Comparison of ENCODE assay signal across 9 cellular contexts in genomic region chr6:87756858-87757257, GRCh38. TPM values are rescaled to one million over a fixed set of nuclear protein-coding genes. Genes with fewer than 3 reads are reported as not detected.
DNase-seq lines count a peak whose midpoint lies in the region; ATAC-seq and TF ChIP-seq lines count a peak whose summit lies in the region.
"Had no signal": no experiment of that assay in that cellular context is flagged by ENCODE, and none has a peak within 500 bp of the region (broad histone marks: within the 10 kb centered on the region; RNA-seq: fewer than 3 reads in every experiment).

No MANE protein-coding gene starts in this region.

- H3K36me3 ChIP-seq in GM23248 (ENCODE audit: low read depth) (no peaks in the 10 kb centered on the region), KMS-11 (ENCODE audit: insufficient read depth) (no peaks in the 10 kb centered on the region), thyroid gland (no peaks in the 10 kb centered on the region)
- H3K36me3 ChIP-seq: BLaER1 had no signal

- H4K20me1 ChIP-seq in GM23248 (ENCODE audit: insufficient read depth) (no peaks in the 10 kb centered on the region), KMS-11 (ENCODE audit: insufficient read depth) (no peaks in the 10 kb centered on the region)
- H4K20me1 ChIP-seq: BLaER1 had no signal

- TF ChIP-seq POLR2A in thyroid gland (IDR thresholded peaks at IDR 0.05) = no peak

- no peaks in the 10 kb centered on the region for H3K9me2 ChIP-seq in GM23248 (ENCODE audit: insufficient read depth)

- 0% methylated on average over 2 of the region's 2 CpGs for WGBS in GM23248 (ENCODE audit: low coverage in 1 of 2, low lambda C conversion rate in 2 of 2, missing lambda C conversion rate in 2 of 2), 2 experiments
- WGBS in thyroid gland, 2 donors = 55 to 61% methylated on average over 2 of the region's 2 CpGs

- no peaks in the 10 kb centered on the region for H3K79me2 ChIP-seq in GM23248 (ENCODE audit: insufficient read depth)
- H3K79me2 ChIP-seq in KMS-11 (ENCODE audit: insufficient read depth, low read depth) = no peaks in the 10 kb centered on the region

- peak; percentile 80 to 86 for ATAC-seq in activated CD4-positive, CD25-positive, alpha-beta regulatory T cell treated with anti-CD3 and anti-CD28 coated beads, Interleukin-2, amount 50 U/mL, for 24 hours

- H2AFZ ChIP-seq in GM23248 = peak overlapping the region; percentile 68; the same call in 1 of the 2 replicates
- H2AFZ ChIP-seq in KMS-11 (ENCODE audit: low read depth) = peak overlapping the region; percentile 42; the same call in 1 of the 2 replicates

- H3K4me2 ChIP-seq in GM23248 (ENCODE audit: unreplicated experiment) (peak overlapping the region; percentile 79), KMS-11 (peak overlapping the region; percentile 47)
- H3K4me2 ChIP-seq: BLaER1 had no signal

- TF ChIP-seq CTCF in KMS-11 (conservative IDR thresholded peaks at IDR 0.05; ENCODE audit: low read depth, low read length) (no peak), thyroid gland (IDR thresholded peaks at IDR 0.05) (no peak)

- H3K27ac ChIP-seq in GM23248 (peak overlapping the region; percentile 82), KMS-11 (peak overlapping the region; percentile 37; the same call in 1 of the 2 replicates), thyroid gland (no peak overlapping the region)
- H3K27ac ChIP-seq: BLaER1 had no signal

- H3K9me3 ChIP-seq in GM23248 (ENCODE audit: low read depth) (no peaks in the 10 kb centered on the region), thyroid gland (no peaks in the 10 kb centered on the region)
- H3K9me3 ChIP-seq: BLaER1 had no signal

- H3F3A ChIP-seq in GM23248 (ENCODE audit: insufficient read depth) = peaks cover 33% of the 10 kb centered on the region

- H3K4me3 ChIP-seq in GM23248 (peak overlapping the region; percentile 52), KMS-11 (IDR thresholded peaks at IDR 0.05; ENCODE audit: insufficient read depth, low read depth, low read length) (no peak overlapping the region), thyroid gland (replicated peaks in 1 of 3) (no peak overlapping the region)
- H3K4me3 ChIP-seq: BLaER1 had no signal

- DNase-seq in activated CD4-positive, CD25-positive, alpha-beta regulatory T cell treated with anti-CD3 and anti-CD28 coated beads, Interleukin-2, amount 50 U/mL, for 72 hours = no peak
- peak; percentile 92 for DNase-seq in GM23248
- DNase-seq in activated CD8-positive, alpha-beta memory T cell treated with anti-CD3 and anti-CD28 coated beads, Interleukin-2, amount 50 U/mL, for 48 hours = peak; percentile 63
- peak; percentile 33 to 53 for DNase-seq in lung microvascular endothelial cell (ENCODE audit: low read depth in 2 of 2)
- no peak for DNase-seq in thyroid gland
- no peak for DNase-seq in SHP77 treated with DMSO at 0.1 percent for 48 hours (lab: John Stamatoyannopoulos, UW)

- H3K9ac ChIP-seq in GM23248 (peak overlapping the region; percentile 43), KMS-11 (no peak overlapping the region)
- H3K9ac ChIP-seq: BLaER1 had no signal

- in situ Hi-C loops in GM23248 (cut with MboI) = no loop called here

- intact Hi-C loops in thyroid gland (cut with DNase I) = no loop called here

- no peaks in the 10 kb centered on the region for H3K27me3 ChIP-seq in GM23248 (replicated peaks; ENCODE audit: insufficient read depth)
- no peaks in the 10 kb centered on the region for H3K27me3 ChIP-seq in KMS-11 (ENCODE audit: insufficient read depth, low read depth)
- no peaks in the 10 kb centered on the region for H3K27me3 ChIP-seq in thyroid gland
- H3K27me3 ChIP-seq: BLaER1 had no signal

- H3K4me1 ChIP-seq in GM23248 (ENCODE audit: insufficient read depth) (peaks cover 27% of the 10 kb centered on the region), KMS-11 (ENCODE audit: low read depth, poor library complexity, severe bottlenecking) (peaks cover 36% of the 10 kb centered on the region), thyroid gland (no peaks in the 10 kb centered on the region)
- H3K4me1 ChIP-seq: BLaER1 had no signal

RNA-seq across cellular contexts. Expression of gene AKIRIN2, which starts 54.8 kb away (rescaled TPM):
- 21.4 and 24.9 TPM in 2 replicates for total RNA-seq in GM23248 (2014; rRNA removed; shearing (Covaris generic))
- polyA plus RNA-seq in GM23248 (2016; fragmentation: Nextera tagmentation; extraction: Ambion mirVana) = 60.6 and 66.2 TPM in 2 replicates
- total RNA-seq in lung microvascular endothelial cell (9.8 and 15.7 TPM in 2 replicates), thyroid gland (10 to 100 TPM; 20.1 to 24.0 (median 21.9) TPM)

Comparison
In these comparisons a context has a peak if more than half of its experiments do, and no peak if none do; other contexts are left out.
1. DNase-seq: peak in GM23248 (single experiment), activated CD8-positive, alpha-beta memory T cell treated with anti-CD3 and anti-CD28 coated beads, Interleukin-2, amount 50 U/mL, for 48 hours (single experiment) and lung microvascular endothelial cell (2 of 2); none in activated CD4-positive, CD25-positive, alpha-beta regulatory T cell treated with anti-CD3 and anti-CD28 coated beads, Interleukin-2, amount 50 U/mL, for 72 hours (single experiment), thyroid gland (0 of 2) and SHP77 treated with DMSO at 0.1 percent for 48 hours (single experiment).
2. H3K27ac ChIP-seq: peak in GM23248 (single experiment) and KMS-11 (single experiment); none in thyroid gland (0 of 3).